ENCODE assay signal across 2 cellular contexts in genomic region chr17:75731716-75732498, GRCh38.
TF ChIP-seq lines count a peak whose summit lies in the region.

No MANE protein-coding gene starts in this region.

TF ChIP-seq in HCT116, 20 proteins besides CTCF, POLR2A, EP300 and RAD21 (continued from another document):
- TF ChIP-seq MAX (IDR thresholded peaks at IDR 0.05): no peak
- TF ChIP-seq SIN3A (IDR thresholded peaks at IDR 0.05; ENCODE audit: low read depth): no peak
- TF ChIP-seq TCF7L2 (IDR thresholded peaks at IDR 0.05; ENCODE audit: borderline replicate concordance, extremely low read depth, insufficient read depth, insufficient read length): no peak
- TF ChIP-seq SRF (IDR thresholded peaks at IDR 0.05; ENCODE audit: low read depth): no peak
- no peak for TF ChIP-seq ZFX (IDR thresholded peaks at IDR 0.05)
- TF ChIP-seq EZH2 (IDR thresholded peaks at IDR 0.05): no peak

TF ChIP-seq in WTC11, 78 proteins besides CTCF, POLR2A, EP300 and RAD21 (continued from another document):
- TF ChIP-seq PRDM15 (CRISPR knock-in tag; IDR thresholded peaks at IDR 0.05): no peak
- TF ChIP-seq ERG (CRISPR knock-in tag; IDR thresholded peaks at IDR 0.05): no peak
- no peak for TF ChIP-seq SP1 (CRISPR knock-in tag; conservative IDR thresholded peaks at IDR 0.05)
- TF ChIP-seq ATF1 (CRISPR knock-in tag; IDR thresholded peaks at IDR 0.05): no peak
- TF ChIP-seq AFF4 (CRISPR knock-in tag; IDR thresholded peaks at IDR 0.05; ENCODE audit: borderline replicate concordance): no peak
- TF ChIP-seq ZNF416 (CRISPR knock-in tag; IDR thresholded peaks at IDR 0.05): no peak
- no peak for TF ChIP-seq NR2C2 (CRISPR knock-in tag; IDR thresholded peaks at IDR 0.05)
- no peak for TF ChIP-seq HMGXB4 (CRISPR knock-in tag; IDR thresholded peaks at IDR 0.05)
- TF ChIP-seq USF1 (CRISPR knock-in tag; IDR thresholded peaks at IDR 0.05): no peak
- TF ChIP-seq NFYB (CRISPR knock-in tag; conservative IDR thresholded peaks at IDR 0.05; ENCODE audit: low read depth): no peak
- TF ChIP-seq CREM (CRISPR knock-in tag; IDR thresholded peaks at IDR 0.05): no peak
- no peak for TF ChIP-seq ZNF425 (CRISPR knock-in tag; conservative IDR thresholded peaks at IDR 0.05)
